1 cellular context compared by ENCODE assay signal in the genomic region with DNA sequence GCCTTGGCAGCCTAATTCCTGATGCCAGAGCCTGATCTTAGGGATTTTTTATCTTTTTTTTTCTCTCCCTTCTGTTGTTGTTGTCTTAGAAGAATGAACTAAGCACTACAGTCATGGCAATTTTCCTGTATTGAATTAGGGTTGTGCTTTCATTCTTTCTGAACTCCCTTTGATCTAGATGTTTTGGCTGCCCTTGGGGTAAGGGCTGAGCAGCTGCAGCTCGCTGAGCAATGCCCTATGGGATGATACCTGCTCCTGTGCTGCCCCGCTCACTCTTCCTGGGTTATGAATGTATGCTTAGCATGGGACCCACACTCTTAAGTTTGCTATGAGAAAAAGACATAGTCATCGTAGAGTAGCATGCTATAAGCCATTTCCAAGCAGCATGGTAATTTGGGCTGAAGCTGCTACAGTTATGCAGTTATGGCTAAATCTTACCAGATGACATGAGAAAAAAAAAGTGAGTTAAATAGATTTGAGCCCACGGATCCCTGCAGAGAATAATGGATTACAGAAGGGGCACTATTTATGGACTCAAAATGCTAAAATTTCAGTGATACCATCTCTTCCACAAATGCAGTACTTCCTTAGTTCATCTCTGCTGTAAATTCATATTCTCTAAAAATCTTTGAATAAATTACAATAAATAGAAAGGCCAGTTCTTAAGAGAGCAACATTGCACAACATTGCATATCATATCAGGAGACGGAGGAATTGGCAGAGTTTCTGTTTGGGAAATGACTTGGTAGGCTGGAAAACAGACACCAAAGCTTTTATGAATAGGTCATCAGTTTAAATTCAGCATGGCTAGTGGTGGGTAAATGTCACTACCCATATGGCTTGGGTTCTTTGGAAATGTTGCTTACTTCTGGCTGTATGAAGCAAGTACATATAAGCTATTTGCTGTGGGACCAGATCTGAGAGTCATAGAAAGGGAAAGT.
TF ChIP-seq lines count a peak whose summit lies in the region.

No MANE protein-coding gene starts in this region.

TF ChIP-seq in IMR-90, 13 proteins besides CTCF, POLR2A, EP300 and RAD21:
- TF ChIP-seq CEBPB (IDR thresholded peaks at IDR 0.05; ENCODE audit: low read depth, low read length): peak; percentile 88
- TF ChIP-seq CHD1 (IDR thresholded peaks at IDR 0.05; ENCODE audit: low read depth, low read length): no peak
TF ChIP-seq in IMR-90: peak in this region for 1.
